In the genomic region with DNA sequence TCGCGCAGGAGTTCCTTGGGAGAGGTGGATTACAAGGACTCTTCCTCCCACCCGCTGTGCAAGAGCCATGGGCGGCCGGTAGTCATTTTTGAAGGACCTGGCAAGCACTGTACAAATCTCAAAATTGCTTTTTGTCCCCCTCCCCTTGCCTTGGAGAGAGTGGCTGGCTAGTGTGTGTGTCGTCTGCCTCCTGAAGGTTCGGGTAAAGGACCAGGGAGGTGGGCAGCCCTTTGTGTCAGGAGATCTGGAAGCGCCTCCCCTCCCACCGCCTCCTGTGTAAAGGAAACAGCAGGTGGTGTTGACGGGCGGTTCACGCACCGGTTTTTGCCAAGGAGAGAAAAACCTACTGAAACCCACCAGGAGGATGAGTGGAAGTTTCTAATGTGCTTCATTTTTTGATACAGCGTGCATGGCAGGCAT, we compare ENCODE assay signal across 8 cellular contexts. TPM values are rescaled to one million over a fixed set of nuclear protein-coding genes. Genes with fewer than 3 reads are reported as not detected.
DNase-seq lines count a peak whose midpoint lies in the region; ATAC-seq and TF ChIP-seq lines count a peak whose summit lies in the region.

No MANE protein-coding gene starts in this region.

- peaks cover 62% of the 10 kb centered on the region for H3K79me2 ChIP-seq in MM.1S (ENCODE audit: low read length)

- H3K9me2 ChIP-seq in MM.1S (replicated peaks; ENCODE audit: insufficient read depth, low read length): no peaks in the 10 kb centered on the region

- H3K4me2 ChIP-seq in MM.1S (ENCODE audit: low read depth, low read length): peak overlapping the region; percentile 93

- TF ChIP-seq POLR2A in body of pancreas (IDR thresholded peaks at IDR 0.05): peak; percentile 11 to 23 (median 12)

- no peak for ATAC-seq in body of pancreas
- no peak for ATAC-seq in mucosa of descending colon
- ATAC-seq in GM21576 (IDR thresholded peaks at IDR 0.05; ENCODE audit: unreplicated experiment): no peak
- ATAC-seq in HG02642 (IDR thresholded peaks at IDR 0.05; ENCODE audit: poor library complexity, unreplicated experiment): no peak

- peak overlapping the region; percentile 82 for H3K27ac ChIP-seq in MM.1S (ENCODE audit: low read length)
- peak overlapping the region; percentile 76 to 94 (median 86) for H3K27ac ChIP-seq in body of pancreas

- H3K36me3 ChIP-seq in MM.1S (replicated peaks; ENCODE audit: insufficient read depth, low read length): no peaks in the 10 kb centered on the region
- no peaks in the 10 kb centered on the region for H3K36me3 ChIP-seq in body of pancreas (replicated peaks in 1 of 2; ENCODE audit: insufficient read depth in 1 of 2, low read depth in 2 of 2)
- no peaks in the 10 kb centered on the region for H3K36me3 ChIP-seq in mucosa of descending colon (ENCODE audit: low read depth)

- WGBS in body of pancreas, 2 donors: 10 to 13% methylated on average over 4 to 14 of the region's 14 CpGs

- intact Hi-C loops in body of pancreas (cut with DNase I): loop anchor here (10.0 kb wide), 1 partner anchor 202 kb away; the partner anchor contains the start of gene APMAP
- intact Hi-C loops in mucosa of descending colon (cut with DNase I, micrococcal nuclease): no loop called here
- intact Hi-C loops in posterior vena cava (cut with DNase I): loop anchor here in 1 of 2 donors (5.0 to 10.0 kb wide), 3 partner anchors 51 to 132 kb away; partner anchors contain the start of gene PYGB

- H3K4me3 ChIP-seq in MM.1S (ENCODE audit: low read length): peak overlapping the region; percentile 90
- peak overlapping the region; percentile 76 to 89 for H3K4me3 ChIP-seq in body of pancreas
- H3K4me3 ChIP-seq in mucosa of descending colon: peak overlapping the region; percentile 91

- H3F3A ChIP-seq in MM.1S (ENCODE audit: insufficient read depth, low read length): peaks cover 19% of the 10 kb centered on the region

- DNase-seq in DMS79 (lab: John Stamatoyannopoulos, UW) (peak; percentile 16), MM.1S (peak; percentile 24), body of pancreas (peak in 3 of 4 donors; percentile 40 to 65 (median 43)), mucosa of descending colon (peak in 1 of 3 donors; percentile 48), 8988T (no peak), posterior vena cava (ENCODE audit: low spot score) (no peak)

- H3K4me1 ChIP-seq in MM.1S (ENCODE audit: low read length) (peaks cover 10% of the 10 kb centered on the region), body of pancreas (peaks cover 44% of the 10 kb centered on the region), mucosa of descending colon (ENCODE audit: low read depth) (peaks cover 39% of the 10 kb centered on the region)

- peak overlapping the region; percentile 91 for H3K9ac ChIP-seq in MM.1S (ENCODE audit: low read length)

- no peaks in the 10 kb centered on the region for H4K20me1 ChIP-seq in MM.1S (ENCODE audit: insufficient read depth, low read length)

- H3K27me3 ChIP-seq in MM.1S (replicated peaks; ENCODE audit: insufficient read depth, low read length) (no peaks in the 10 kb centered on the region), body of pancreas (no peaks in the 10 kb centered on the region)

- peak overlapping the region; percentile 84; the same call in 1 of the 2 replicates for H2AFZ ChIP-seq in MM.1S (ENCODE audit: low read length)

- TF ChIP-seq CTCF in MM.1S (IDR thresholded peaks at IDR 0.05; ENCODE audit: low read length): no peak
- no peak for TF ChIP-seq CTCF in body of pancreas (IDR thresholded peaks at IDR 0.05)
- TF ChIP-seq CTCF in mucosa of descending colon (IDR thresholded peaks at IDR 0.05): no peak

- H3K9me3 ChIP-seq in MM.1S (replicated peaks; ENCODE audit: insufficient read depth, low read length) (no peaks in the 10 kb centered on the region), body of pancreas (no peaks in the 10 kb centered on the region), mucosa of descending colon (no peaks in the 10 kb centered on the region)

RNA-seq across cellular contexts. Expression of gene ENTPD6, which starts 1.2 kb away (rescaled TPM):
- 10 to 100 TPM; 59.9 to 79.8 TPM for total RNA-seq in body of pancreas
- 100 to 1,000 TPM; 114 to 191 (median 140) TPM for total RNA-seq in mucosa of descending colon
- total RNA-seq in posterior vena cava: 10 to 100 TPM; 48.5 to 51.0 TPM

RNA-seq across cellular contexts. Expression of gene PYGB, which starts 51.2 kb away (rescaled TPM):
- total RNA-seq in body of pancreas (10 to 100 TPM; 34.8 to 42.8 TPM), mucosa of descending colon (100 to 1,000 TPM; 247 to 252 (median 247) TPM), posterior vena cava (100 to 1,000 TPM; 132 to 155 TPM)

Comparison
In these comparisons a context has a peak if more than half of its experiments do, and no peak if none do; other contexts are left out.
1. DNase-seq: peak in DMS79 (single experiment), MM.1S (single experiment) and body of pancreas (3 of 4); none in 8988T (single experiment) and posterior vena cava (single experiment).
2. Peak in every context shown above with its lines, with median percentiles within 50 percentile points of each other: H3K4me3 ChIP-seq.